ENCODE assay signal across 29 cellular contexts in genomic region chr3:188259191-188259590, GRCh38.
DNase-seq lines count a peak whose midpoint lies in the region; ATAC-seq and TF ChIP-seq lines count a peak whose summit lies in the region.
"Had no signal": no experiment of that assay in that cellular context is flagged by ENCODE, and none has a peak within 500 bp of the region (broad histone marks: within the 10 kb centered on the region; RNA-seq: fewer than 3 reads in every experiment).

No MANE protein-coding gene starts in this region.

- H2AFZ ChIP-seq in IMR-90 (replicated peaks; ENCODE audit: low read length, poor library complexity) = no peak overlapping the region

- H3K9me1 ChIP-seq in IMR-90 (ENCODE audit: insufficient read depth, low read length) = peaks cover 42% of the 10 kb centered on the region

- H3K27me3 ChIP-seq in IMR-90 (ENCODE audit: control insufficient read depth, insufficient read depth, low read length) (no peaks in the 10 kb centered on the region), gastroesophageal sphincter (no peaks in the 10 kb centered on the region), sigmoid colon (no peaks in the 10 kb centered on the region), H7 (ENCODE audit: control insufficient read depth, insufficient read depth, low read length) (no peaks in the 10 kb centered on the region)
- H3K27me3 ChIP-seq: BLaER1 had no signal

- H2AK5ac ChIP-seq in IMR-90 (ENCODE audit: low read depth, low read length) = no peak overlapping the region

- ATAC-seq in IMR-90 (ENCODE audit: low read depth) (no peak), gastroesophageal sphincter (no peak), HG03196 (IDR thresholded peaks at IDR 0.05; ENCODE audit: unreplicated experiment) (no peak)
- ATAC-seq: esophagus mucosa; K562; stimulated activated naive CD8-positive, alpha-beta T cell treated with anti-CD3 and anti-CD28 coated beads, Interleukin-15, amount 100 ng/mL, for 72 hours had no signal

- no peak for TF ChIP-seq EP300 in gastroesophageal sphincter (IDR thresholded peaks at IDR 0.05)
- TF ChIP-seq EP300 in sigmoid colon (IDR thresholded peaks at IDR 0.05) = no peak

- H4K5ac ChIP-seq in IMR-90 (ENCODE audit: low read depth, low read length) = no peak overlapping the region

- H4K8ac ChIP-seq in IMR-90 (ENCODE audit: low read depth in 2 of 2, low read length in 2 of 2) = 0 out of 4 replicates have a peak overlapping the region, but pooled peaks of 1 of the 2 experiments have one; percentile 4

- no peak overlapping the region for H3K18ac ChIP-seq in IMR-90 (ENCODE audit: low read depth, low read length)

- TF ChIP-seq RAD21 in IMR-90 (IDR thresholded peaks at IDR 0.05; ENCODE audit: low read length) = no peak

- no peak overlapping the region for H2BK120ac ChIP-seq in IMR-90 (ENCODE audit: low read depth, low read length)

- intact Hi-C loops in IMR-90 (cut with micrococcal nuclease) (no loop called here), sigmoid colon (cut with DNase I) (no loop called here)

- no peaks in the 10 kb centered on the region for H3K9me3 ChIP-seq in IMR-90 (ENCODE audit: control insufficient read depth, insufficient read depth, low read length)
- no peaks in the 10 kb centered on the region for H3K9me3 ChIP-seq in gastroesophageal sphincter
- no peaks in the 10 kb centered on the region for H3K9me3 ChIP-seq in sigmoid colon
- H3K9me3 ChIP-seq: BLaER1 had no signal

- H3K36me3 ChIP-seq in IMR-90 (ENCODE audit: control insufficient read depth, insufficient read depth, low read length) (peaks cover 11% of the 10 kb centered on the region), gastroesophageal sphincter (peaks cover 0 to 11% of the 10 kb centered on the region in 2 donors), sigmoid colon (peaks cover 0 to 9% (median 1%) of the 10 kb centered on the region in 4 donors), H7 (replicated peaks; ENCODE audit: control insufficient read depth, insufficient read depth, low read length) (no peaks in the 10 kb centered on the region; the same call in 1 of the 2 replicates)

- peak overlapping the region; percentile 95 for H3K27ac ChIP-seq in 22Rv1
- H3K27ac ChIP-seq in IMR-90 (ENCODE audit: insufficient read depth, low read length) = no peak overlapping the region
- peak overlapping the region; percentile 81 to 100 (median 94) for H3K27ac ChIP-seq in gastroesophageal sphincter
- H3K27ac ChIP-seq in sigmoid colon = peak overlapping the region; percentile 88 to 94 (median 90)
- H3K27ac ChIP-seq: BLaER1 had no signal

- H3K4ac ChIP-seq in IMR-90 (ENCODE audit: low read depth, low read length) = no peak overlapping the region

- no CpG with 5 or more reads among the region's 2 CpGs for WGBS in IMR-90 (ENCODE audit: extremely low coverage in 2 of 2, insufficient read length in 1 of 2), 2 experiments
- 59 to 100% methylated on average over 1 to 2 of the region's 2 CpGs for WGBS in gastroesophageal sphincter (ENCODE audit: low coverage in 1 of 2), 2 donors
- 18 to 68% methylated on average over 2 of the region's 2 CpGs for WGBS in sigmoid colon, 2 donors

- H4K20me1 ChIP-seq in IMR-90 (ENCODE audit: insufficient read depth, low read length) = peaks cover 33% of the 10 kb centered on the region

- H2AK9ac ChIP-seq in IMR-90 (replicated peaks; ENCODE audit: low read depth, low read length, poor library complexity) = no peak overlapping the region

- dilution Hi-C loops in IMR-90 (cut with HindIII; ENCODE audit: low sequenced_read_pairs, unreplicated experiment) = no loop called here

- TF ChIP-seq POLR2A in IMR-90 (IDR thresholded peaks at IDR 0.05; ENCODE audit: low read depth, low read length) = no peak
- no peak for TF ChIP-seq POLR2A in gastroesophageal sphincter (IDR thresholded peaks at IDR 0.05)
- TF ChIP-seq POLR2A in sigmoid colon (IDR thresholded peaks at IDR 0.05) = no peak

- H2BK15ac ChIP-seq in IMR-90 (ENCODE audit: low read depth, low read length) = no peak overlapping the region

- in situ Hi-C loops in IMR-90 (cut with MboI; ENCODE audit: low sequenced_read_pairs) = no loop called here

- CTCF ChIA-PET in IMR-90 (lab: Yijun Ruan, JAX) = interaction anchor here (0.5 kb wide), 1 partner anchor 513 kb away, joined by 3 read pairs; no protein-coding TSS in a partner anchor

- H2BK20ac ChIP-seq in IMR-90 (ENCODE audit: low read depth, low read length) = no peak overlapping the region

- 0 out of 2 replicates have a peak overlapping the region, but pooled peaks have one; percentile 16 for H3K23ac ChIP-seq in IMR-90 (ENCODE audit: low read depth, low read length)

- no peak overlapping the region for H4K91ac ChIP-seq in IMR-90 (ENCODE audit: insufficient read depth, low read depth, low read length)

- H3K14ac ChIP-seq in IMR-90 (replicated peaks; ENCODE audit: low read depth, low read length) = peak overlapping the region; percentile 34; the same call in 1 of the 2 replicates

- no peak overlapping the region for H3K4me2 ChIP-seq in IMR-90 (ENCODE audit: low read depth, low read length)
- H3K4me2 ChIP-seq: BLaER1 had no signal

- H3K4me1 ChIP-seq in IMR-90 (ENCODE audit: control insufficient read depth, insufficient read depth, low read length) = peaks cover 32% of the 10 kb centered on the region
- peaks cover 24 to 98% (median 52%) of the 10 kb centered on the region in 3 donors for H3K4me1 ChIP-seq in gastroesophageal sphincter
- H3K4me1 ChIP-seq in sigmoid colon = peaks cover 0 to 95% (median 91%) of the 10 kb centered on the region in 4 donors
- H3K4me1 ChIP-seq: BLaER1 had no signal

- H3K9ac ChIP-seq in IMR-90 (ENCODE audit: low read depth, low read length) = no peak overlapping the region
- H3K9ac ChIP-seq: BLaER1 had no signal

- H2BK5ac ChIP-seq in IMR-90 (ENCODE audit: low read depth, low read length, poor library complexity, severe bottlenecking) = no peak overlapping the region

- no TSS peak for BruUV-seq in IMR-90 (replicated peaks; lab: Mats Ljungman, UMichigan)

- POLR2A ChIA-PET in IMR-90 (lab: Charles Lee; ENCODE audit: unreplicated experiment) = no interaction called here

- TF ChIP-seq CTCF in 22Rv1 (IDR thresholded peaks at IDR 0.05) = no peak
- TF ChIP-seq CTCF in IMR-90 (conservative IDR thresholded peaks at IDR 0.05; ENCODE audit: low read depth, low read length) = no peak
- TF ChIP-seq CTCF in gastroesophageal sphincter (IDR thresholded peaks at IDR 0.05) = no peak
- TF ChIP-seq CTCF in sigmoid colon (IDR thresholded peaks at IDR 0.05) = no peak

- no peak for DNase-seq in IMR-90
- DNase-seq in sigmoid colon = no peak
- DNase-seq in NCI-H1417 treated with DMSO at 0.1 percent for 48 hours (lab: John Stamatoyannopoulos, UW) = no peak
- DNase-seq in H7 = no peak
- no peak for DNase-seq in SW480 (ENCODE audit: low spot score)
- DNase-seq: activated CD4-positive, alpha-beta T cell treated with anti-CD3 and anti-CD28 coated beads, Interleukin-2, amount 50 U/mL, for 4 hours; activated CD4-positive, CD25-positive, alpha-beta regulatory T cell; activated naive CD4-positive, alpha-beta T cell treated with anti-CD3 and anti-CD28 coated beads, Interleukin-2, amount 50 U/mL, for 16 hours; amniotic stem cell; cortex of kidney; DMS53; endodermal cell; foreskin melanocyte; hypothalamus; immature natural killer cell; midbrain; NCI-H1105; NCI-H1930; NCI-H526 treated with DMSO at 0.1 percent for 48 hours; posterior cingulate gyrus; SIG-M5; stimulated activated naive CD8-positive, alpha-beta T cell treated with anti-CD3 and anti-CD28 coated beads, Interleukin-15, amount 100 ng/mL, for 72 hours; trophoblast cell had no signal

- no peak overlapping the region for H3K4me3 ChIP-seq in IMR-90 (ENCODE audit: insufficient read depth, low read depth, low read length)
- H3K4me3 ChIP-seq in gastroesophageal sphincter = no peak overlapping the region
- H3K4me3 ChIP-seq in sigmoid colon = no peak overlapping the region
- H3K4me3 ChIP-seq in H7 (ENCODE audit: insufficient read depth, low read depth, low read length) = no peak overlapping the region
- H3K4me3 ChIP-seq: BLaER1, K562 had no signal

- H3K79me1 ChIP-seq in IMR-90 (ENCODE audit: low read depth in 1 of 2, low read length in 2 of 2) = peaks cover 49 to 86% of the 10 kb centered on the region in 2 experiments

- no peak overlapping the region for H3K56ac ChIP-seq in IMR-90 (ENCODE audit: extremely low read depth, insufficient read depth, low read length)

TF ChIP-seq in IMR-90, 13 proteins besides CTCF, POLR2A, EP300 and RAD21:
- TF ChIP-seq RFX5 (IDR thresholded peaks at IDR 0.05; ENCODE audit: low read depth, low read length) = no peak
- TF ChIP-seq MAZ (IDR thresholded peaks at IDR 0.05; ENCODE audit: borderline replicate concordance, low read depth, low read length) = no peak
- no peak for TF ChIP-seq BHLHE40 (IDR thresholded peaks at IDR 0.05; ENCODE audit: low read depth, low read length)
- TF ChIP-seq FOS (IDR thresholded peaks at IDR 0.05; ENCODE audit: low read depth, low read length) = no peak
- no peak for TF ChIP-seq RCOR1 (IDR thresholded peaks at IDR 0.05; ENCODE audit: insufficient replicate concordance, low read length)
- no peak for TF ChIP-seq CHD1 (IDR thresholded peaks at IDR 0.05; ENCODE audit: low read depth, low read length)
- no peak for TF ChIP-seq CEBPB (IDR thresholded peaks at IDR 0.05; ENCODE audit: low read depth, low read length)
- TF ChIP-seq NFE2L2 (IDR thresholded peaks at IDR 0.05; ENCODE audit: low read depth, low read length) = no peak
- TF ChIP-seq SMC3 (IDR thresholded peaks at IDR 0.05; ENCODE audit: low read depth, low read length) = no peak
- TF ChIP-seq MAFK (IDR thresholded peaks at IDR 0.05; ENCODE audit: low read depth, low read length) = no peak
- TF ChIP-seq USF2 (IDR thresholded peaks at IDR 0.05; ENCODE audit: low read depth, low read length) = no peak
- TF ChIP-seq ELK1 (IDR thresholded peaks at IDR 0.05; ENCODE audit: borderline replicate concordance, low read depth, low read length) = no peak
- TF ChIP-seq MXI1 (IDR thresholded peaks at IDR 0.05; ENCODE audit: borderline replicate concordance, low read depth, low read length) = no peak
